18 cellular contexts compared by ENCODE assay signal in genomic region chr3:161893972-161894371, GRCh38.
A peak's percentile ranks its signal among the peaks of the same experiment; 100 is the strongest.
DNase-seq lines count a peak whose midpoint lies in the region; ATAC-seq, FAIRE-seq and TF ChIP-seq lines count a peak whose summit lies in the region.
"Had no signal": no experiment of that assay in that cellular context is flagged by ENCODE, and none has a peak within 500 bp of the region (broad histone marks: within the 10 kb centered on the region; RNA-seq: fewer than 3 reads in every experiment).

No MANE protein-coding gene starts in this region.

- H3K27me3 ChIP-seq in fibroblast of lung (ENCODE audit: control insufficient read depth, insufficient read depth, low read length): no peaks in the 10 kb centered on the region
- H3K27me3 ChIP-seq in transverse colon: no peaks in the 10 kb centered on the region
- H3K27me3 ChIP-seq: BE2C, ovary, suprapubic skin had no signal

- no peaks in the 10 kb centered on the region for H3K4me1 Mint-ChIP-seq in nephron progenitor cell
- H3K4me1 Mint-ChIP-seq: activated naive CD4-positive, alpha-beta T cell treated with anti-CD3 and anti-CD28 coated beads, Interleukin-2, amount 10 ng/mL, durations not matched to agents 7 days and 5 days had no signal

- no peak for TF ChIP-seq EP300 in transverse colon (IDR thresholded peaks at IDR 0.05; ENCODE audit: low read depth)

- peaks cover 24% of the 10 kb centered on the region for H3K9me3 Mint-ChIP-seq in nephron progenitor cell

- TF ChIP-seq CTCF in fibroblast of lung (conservative IDR thresholded peaks at IDR 0.05 in 1 of 2, IDR thresholded peaks at IDR 0.05 in 1 of 2; ENCODE audit: low read depth in 1 of 2, low read length in 2 of 2) (no peak), retinal pigment epithelial cell (conservative IDR thresholded peaks at IDR 0.05; ENCODE audit: low read depth, low read length) (no peak), D721Med (IDR thresholded peaks at IDR 0.05; ENCODE audit: insufficient read depth, missing control alignments) (no peak), nephron progenitor cell (IDR thresholded peaks at IDR 0.05) (no peak), transverse colon (IDR thresholded peaks at IDR 0.05) (no peak)

- peaks cover 3% of the 10 kb centered on the region for H3K4me1 ChIP-seq in fibroblast of lung (ENCODE audit: control insufficient read depth, extremely low read depth, insufficient read depth, low read length)
- no peaks in the 10 kb centered on the region for H3K4me1 ChIP-seq in transverse colon
- H3K4me1 ChIP-seq: suprapubic skin had no signal

- WGBS in transverse colon (ENCODE audit: low coverage in 1 of 2), 2 donors: 57 to 72% methylated on average over 1 of the region's 1 CpG

- FAIRE-seq in D721Med (lab: Jason Lieb, UNC): no peak
- no peak for FAIRE-seq in GM12891 (lab: Jason Lieb, UNC)
- FAIRE-seq: frontal cortex had no signal

- no peaks in the 10 kb centered on the region for H4K20me1 ChIP-seq in fibroblast of lung (ENCODE audit: control insufficient read depth, extremely low read depth, insufficient read depth, low read length)

- no peaks in the 10 kb centered on the region for H3K79me2 ChIP-seq in fibroblast of lung (ENCODE audit: control insufficient read depth, insufficient read depth, low read length)

- no peak overlapping the region for H3K4me2 ChIP-seq in fibroblast of lung (ENCODE audit: extremely low read depth, insufficient read depth, low read length)

- H3K4me3 ChIP-seq in fibroblast of lung (replicated peaks in 1 of 4; ENCODE audit: control extremely low read depth in 1 of 4, insufficient read depth in 1 of 4, low read depth in 3 of 4, low read length in 4 of 4) (no peak overlapping the region), retinal pigment epithelial cell (ENCODE audit: low read length) (no peak overlapping the region), transverse colon (no peak overlapping the region)
- H3K4me3 ChIP-seq: ovary, suprapubic skin had no signal

- H2AFZ ChIP-seq in fibroblast of lung (ENCODE audit: low read length): no peak overlapping the region

- H3K36me3 ChIP-seq in fibroblast of lung (ENCODE audit: control insufficient read depth, insufficient read depth, low read length) (no peaks in the 10 kb centered on the region), transverse colon (no peaks in the 10 kb centered on the region)
- H3K36me3 ChIP-seq: BE2C, ovary, suprapubic skin had no signal

- no peaks in the 10 kb centered on the region for H3K36me3 Mint-ChIP-seq in nephron progenitor cell (ENCODE audit: low read depth)
- H3K36me3 Mint-ChIP-seq: activated naive CD4-positive, alpha-beta T cell treated with anti-CD3 and anti-CD28 coated beads, Interleukin-2, amount 10 ng/mL, durations not matched to agents 7 days and 5 days had no signal

- no peaks in the 10 kb centered on the region for H3K9me3 ChIP-seq in fibroblast of lung (ENCODE audit: control insufficient read depth, insufficient read depth, low read depth, low read length)
- H3K9me3 ChIP-seq in transverse colon: no peaks in the 10 kb centered on the region
- H3K9me3 ChIP-seq: BE2C had no signal

- in situ Hi-C loops in transverse colon (cut with MboI; ENCODE audit: low pct_ligation_motif_present in 1 of 4, low pct_unique_long_range_greater_than_20kb in 1 of 4, low sequenced_read_pairs in 3 of 4): no loop called here

- TF ChIP-seq POLR2A in GM12891 (IDR thresholded peaks at IDR 0.05; ENCODE audit: low read depth, low read length): no peak
- TF ChIP-seq POLR2A in transverse colon (IDR thresholded peaks at IDR 0.05): no peak

- H3K9ac ChIP-seq in fibroblast of lung (ENCODE audit: insufficient read depth, low read length): no peak overlapping the region

- peak; percentile 17 for DNase-seq in GM04503 (ENCODE audit: low read depth)
- DNase-seq in fibroblast of lung (ENCODE audit: low read depth in 2 of 2): peak; percentile 86 to 90
- peak; percentile 39 for DNase-seq in retinal pigment epithelial cell (ENCODE audit: low read depth)
- no peak for DNase-seq in D721Med (ENCODE audit: insufficient read length, low spot score)
- DNase-seq in nephron progenitor cell: no peak
- no peak for DNase-seq in GM12891 (ENCODE audit: insufficient read length, low spot score)
- no peak for DNase-seq in transverse colon
- DNase-seq: activated CD4-positive, alpha-beta T cell treated with anti-CD3 and anti-CD28 coated beads, Interleukin-2, amount 50 U/mL, for 48 hours; activated naive CD4-positive, alpha-beta T cell treated with anti-CD3 and anti-CD28 coated beads, Interleukin-2, amount 10 ng/mL, durations not matched to agents 7 days and 5 days; BE2C; effector memory CD4-positive, alpha-beta T cell; NCI-H2227 treated with DMSO at 0.1 percent for 48 hours; ovary; stimulated activated CD4-positive, alpha-beta T cell treated with anti-CD3 and anti-CD28 coated beads, Interleukin-4, amount 100 ng/mL, for 4 hours; stimulated activated CD8-positive, alpha-beta memory T cell treated with anti-CD3 and anti-CD28 coated beads, Interleukin-4, amount 100 ng/mL, for 48 hours had no signal

- intact Hi-C loops in transverse colon (cut with DNase I; ENCODE audit: low total_unique reads): no loop called here

- no peak overlapping the region for H3K4me3 Mint-ChIP-seq in nephron progenitor cell
- H3K4me3 Mint-ChIP-seq: activated naive CD4-positive, alpha-beta T cell treated with anti-CD3 and anti-CD28 coated beads, Interleukin-2, amount 10 ng/mL, durations not matched to agents 7 days and 5 days had no signal

- no peak overlapping the region for H3K27ac Mint-ChIP-seq in nephron progenitor cell
- H3K27ac Mint-ChIP-seq: activated naive CD4-positive, alpha-beta T cell treated with anti-CD3 and anti-CD28 coated beads, Interleukin-2, amount 10 ng/mL, durations not matched to agents 7 days and 5 days had no signal

- no peaks in the 10 kb centered on the region for H3K27me3 Mint-ChIP-seq in nephron progenitor cell (ENCODE audit: low read depth, poor library complexity)
- H3K27me3 Mint-ChIP-seq: activated naive CD4-positive, alpha-beta T cell treated with anti-CD3 and anti-CD28 coated beads, Interleukin-2, amount 10 ng/mL, durations not matched to agents 7 days and 5 days had no signal

- peak; percentile 58 for ATAC-seq in SK-N-SH treated with all-trans-retinoic acid at 6 μM for 48 hours

- H3K27ac ChIP-seq in fibroblast of lung (ENCODE audit: insufficient read depth, low read length) (peak overlapping the region; percentile 13), transverse colon (no peak overlapping the region)
- H3K27ac ChIP-seq: ovary, suprapubic skin had no signal

TF ChIP-seq in SK-N-SH treated with all-trans-retinoic acid at 6 μM for 48 hours, 23 proteins besides CTCF, POLR2A, EP300 and RAD21 (continues in another document):
- TF ChIP-seq SNAI2 (CRISPR knock-in tag; IDR thresholded peaks at IDR 0.05): no peak
- no peak for TF ChIP-seq PPARA (CRISPR knock-in tag; IDR thresholded peaks at IDR 0.05; ENCODE audit: borderline replicate concordance)
- peak; percentile 49 for TF ChIP-seq ISL1 (CRISPR knock-in tag; IDR thresholded peaks at IDR 0.05)
- no peak for TF ChIP-seq ZFP3 (CRISPR knock-in tag; IDR thresholded peaks at IDR 0.05)

TF ChIP-seq in GM12891, 5 proteins besides CTCF, POLR2A, EP300 and RAD21:
- TF ChIP-seq PAX5 (IDR thresholded peaks at IDR 0.05; ENCODE audit: insufficient read depth, low read length, severe bottlenecking): no peak
- TF ChIP-seq SPI1 (IDR thresholded peaks at IDR 0.05; ENCODE audit: low read depth, low read length): no peak
- no peak for TF ChIP-seq POU2F2 (IDR thresholded peaks at IDR 0.05; ENCODE audit: low read depth, low read length)
- TF ChIP-seq TAF1 (IDR thresholded peaks at IDR 0.05; ENCODE audit: low read depth, low read length): no peak
- TF ChIP-seq POLR2AphosphoS5 (IDR thresholded peaks at IDR 0.05; ENCODE audit: low read depth, low read length): no peak

Comparison
In these comparisons a context has a peak if more than half of its experiments do, and no peak if none do; other contexts are left out.
1. DNase-seq: peak in GM04503 (single experiment), fibroblast of lung (2 of 2) and retinal pigment epithelial cell (single experiment); none in D721Med (single experiment), nephron progenitor cell (single experiment), GM12891 (single experiment) and transverse colon (single experiment).